1 cellular context compared by ENCODE assay signal in the genomic region with DNA sequence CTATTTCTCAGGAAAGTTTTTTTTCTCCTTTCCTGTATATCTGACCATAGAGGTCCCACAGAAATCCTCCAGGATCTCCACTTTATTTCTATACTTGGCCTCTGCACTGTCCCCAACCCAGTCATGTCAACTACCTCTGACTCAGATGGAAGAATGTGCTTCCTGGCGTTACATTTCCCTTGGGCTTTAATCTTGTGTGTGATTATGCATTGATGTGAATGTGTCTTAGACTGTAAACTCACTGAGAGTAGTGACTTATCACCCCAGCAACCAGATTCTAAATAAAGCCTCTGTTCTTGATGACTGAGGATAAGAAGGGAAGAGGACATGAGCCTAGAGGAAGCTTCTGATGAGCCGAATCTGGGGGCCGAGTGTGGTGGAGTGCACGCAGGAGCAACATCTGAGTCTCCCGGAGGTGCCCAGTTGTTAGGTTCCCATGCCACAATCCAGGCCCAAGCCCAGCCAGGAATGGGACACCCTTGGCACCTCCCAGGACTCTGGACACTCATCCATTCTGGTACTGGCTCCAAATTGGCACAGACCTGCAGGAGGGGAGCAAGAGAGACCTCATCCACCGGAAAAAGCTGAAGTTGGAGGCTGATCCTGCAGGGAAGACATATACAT.
TF ChIP-seq lines count a peak whose summit lies in the region.

No MANE protein-coding gene starts in this region.

TF ChIP-seq in SK-N-SH treated with all-trans-retinoic acid at 6 μM for 48 hours, 23 proteins besides CTCF, POLR2A, EP300 and RAD21 (continued from another document):
- TF ChIP-seq, protein P1, sequence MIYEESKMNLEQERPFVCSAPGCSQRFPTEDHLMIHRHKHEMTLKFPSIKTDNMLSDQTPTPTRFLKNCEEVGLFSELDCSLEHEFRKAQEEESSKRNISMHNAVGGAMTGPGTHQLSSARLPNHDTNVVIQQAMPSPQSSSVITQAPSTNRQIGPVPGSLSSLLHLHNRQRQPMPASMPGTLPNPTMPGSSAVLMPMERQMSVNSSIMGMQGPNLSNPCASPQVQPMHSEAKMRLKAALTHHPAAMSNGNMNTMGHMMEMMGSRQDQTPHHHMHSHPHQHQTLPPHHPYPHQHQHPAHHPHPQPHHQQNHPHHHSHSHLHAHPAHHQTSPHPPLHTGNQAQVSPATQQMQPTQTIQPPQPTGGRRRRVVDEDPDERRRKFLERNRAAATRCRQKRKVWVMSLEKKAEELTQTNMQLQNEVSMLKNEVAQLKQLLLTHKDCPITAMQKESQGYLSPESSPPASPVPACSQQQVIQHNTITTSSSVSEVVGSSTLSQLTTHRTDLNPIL (CRISPR knock-in tag; IDR thresholded peaks at IDR 0.05; ENCODE audit: low read depth): no peak
- TF ChIP-seq ESRRG (CRISPR knock-in tag; IDR thresholded peaks at IDR 0.05) (no peak), OSR1 (CRISPR knock-in tag; IDR thresholded peaks at IDR 0.05) (no peak), ZNF565 (CRISPR knock-in tag; conservative IDR thresholded peaks at IDR 0.05; ENCODE audit: low read depth) (no peak)
- TF ChIP-seq, protein P2, sequence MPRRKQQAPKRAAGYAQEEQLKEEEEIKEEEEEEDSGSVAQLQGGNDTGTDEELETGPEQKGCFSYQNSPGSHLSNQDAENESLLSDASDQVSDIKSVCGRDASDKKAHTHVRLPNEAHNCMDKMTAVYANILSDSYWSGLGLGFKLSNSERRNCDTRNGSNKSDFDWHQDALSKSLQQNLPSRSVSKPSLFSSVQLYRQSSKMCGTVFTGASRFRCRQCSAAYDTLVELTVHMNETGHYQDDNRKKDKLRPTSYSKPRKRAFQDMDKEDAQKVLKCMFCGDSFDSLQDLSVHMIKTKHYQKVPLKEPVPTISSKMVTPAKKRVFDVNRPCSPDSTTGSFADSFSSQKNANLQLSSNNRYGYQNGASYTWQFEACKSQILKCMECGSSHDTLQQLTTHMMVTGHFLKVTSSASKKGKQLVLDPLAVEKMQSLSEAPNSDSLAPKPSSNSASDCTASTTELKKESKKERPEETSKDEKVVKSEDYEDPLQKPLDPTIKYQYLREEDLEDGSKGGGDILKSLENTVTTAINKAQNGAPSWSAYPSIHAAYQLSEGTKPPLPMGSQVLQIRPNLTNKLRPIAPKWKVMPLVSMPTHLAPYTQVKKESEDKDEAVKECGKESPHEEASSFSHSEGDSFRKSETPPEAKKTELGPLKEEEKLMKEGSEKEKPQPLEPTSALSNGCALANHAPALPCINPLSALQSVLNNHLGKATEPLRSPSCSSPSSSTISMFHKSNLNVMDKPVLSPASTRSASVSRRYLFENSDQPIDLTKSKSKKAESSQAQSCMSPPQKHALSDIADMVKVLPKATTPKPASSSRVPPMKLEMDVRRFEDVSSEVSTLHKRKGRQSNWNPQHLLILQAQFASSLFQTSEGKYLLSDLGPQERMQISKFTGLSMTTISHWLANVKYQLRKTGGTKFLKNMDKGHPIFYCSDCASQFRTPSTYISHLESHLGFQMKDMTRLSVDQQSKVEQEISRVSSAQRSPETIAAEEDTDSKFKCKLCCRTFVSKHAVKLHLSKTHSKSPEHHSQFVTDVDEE (CRISPR knock-in tag; IDR thresholded peaks at IDR 0.05): no peak
